Comparison of ENCODE assay signal across 9 cellular contexts in genomic region chr3:184175506-184175905, GRCh38. TPM values are rescaled to one million over a fixed set of nuclear protein-coding genes. Genes with fewer than 3 reads are reported as not detected.
A peak's percentile ranks its signal among the peaks of the same experiment; 100 is the strongest.
DNase-seq lines count a peak whose midpoint lies in the region; ATAC-seq and TF ChIP-seq lines count a peak whose summit lies in the region.
"Had no signal": no experiment of that assay in that cellular context is flagged by ENCODE, and none has a peak within 500 bp of the region (broad histone marks: within the 10 kb centered on the region; RNA-seq: fewer than 3 reads in every experiment).

No MANE protein-coding gene starts in this region.

- no peaks in the 10 kb centered on the region for H3K9me3 Mint-ChIP-seq in WTC11

- no peaks in the 10 kb centered on the region for H3K27me3 Mint-ChIP-seq in WTC11 (ENCODE audit: low read depth)

- no peak for ATAC-seq in WTC11

- peak overlapping the region; percentile 95 for H3K4me2 ChIP-seq in skeletal muscle satellite cell (ENCODE audit: low read length)

- peak overlapping the region; percentile 99 for H3K9ac ChIP-seq in skeletal muscle satellite cell (ENCODE audit: low read depth, low read length)

- intact Hi-C loops in left ventricle myocardium inferior (cut with micrococcal nuclease): no loop called here

- in situ Hi-C loops in HAP-1 (cut with MboI; ENCODE audit: low sequenced_read_pairs): no loop called here

- H3K36me3 ChIP-seq in HAP-1 (replicated peaks) (peaks cover 49% of the 10 kb centered on the region), left ventricle myocardium inferior (peaks cover 59% of the 10 kb centered on the region), skeletal muscle satellite cell (ENCODE audit: insufficient read depth, low read length) (peaks cover 62% of the 10 kb centered on the region)

- no peaks in the 10 kb centered on the region for H3K9me3 ChIP-seq in HAP-1
- H3K9me3 ChIP-seq in left ventricle myocardium inferior (replicated peaks): no peaks in the 10 kb centered on the region
- no peaks in the 10 kb centered on the region for H3K9me3 ChIP-seq in skeletal muscle satellite cell (replicated peaks; ENCODE audit: low read length)

- H3K4me1 ChIP-seq in HAP-1 (peaks cover 12% of the 10 kb centered on the region), left ventricle myocardium inferior (peaks cover 56% of the 10 kb centered on the region), skeletal muscle satellite cell (ENCODE audit: control insufficient read depth, insufficient read depth, low read length) (peaks cover 72% of the 10 kb centered on the region)

- H3K4me3 Mint-ChIP-seq in WTC11: peak overlapping the region; percentile 97

- H3K27me3 ChIP-seq in HAP-1 (ENCODE audit: low read depth): no peaks in the 10 kb centered on the region
- no peaks in the 10 kb centered on the region for H3K27me3 ChIP-seq in left ventricle myocardium inferior (ENCODE audit: low read depth)
- H3K27me3 ChIP-seq in skeletal muscle satellite cell (ENCODE audit: control insufficient read depth, insufficient read depth, low read length): no peaks in the 10 kb centered on the region

- peak overlapping the region; percentile 93 for H3K4me3 ChIP-seq in HAP-1
- peak overlapping the region; percentile 92 for H3K4me3 ChIP-seq in left ventricle myocardium inferior
- H3K4me3 ChIP-seq in skeletal muscle satellite cell (ENCODE audit: low read length): peak overlapping the region; percentile 99

- peaks cover 38% of the 10 kb centered on the region for H3K36me3 Mint-ChIP-seq in WTC11

- peaks cover 28% of the 10 kb centered on the region for H3K4me1 Mint-ChIP-seq in WTC11

- POLR2A ChIA-PET in WTC11 (lab: Charles Lee): interaction anchor here (0.6 to 1.4 kb wide), 2 partner anchors 11 to 66 kb away, joined by 3 to 7 read pairs; partner anchors contain the start of gene ABCF3

- DNase-seq in HAP-1 (ENCODE audit: low spot score in 2 of 2) (no peak), WTC11 (ENCODE audit: low spot score) (no peak), left ventricle myocardium inferior (no peak), NCI-H226 (no peak), NCI-H128 (lab: John Stamatoyannopoulos, UW; ENCODE audit: unreplicated experiment) (no peak), NCI-H524 treated with DMSO at 0.1 percent for 48 hours (lab: John Stamatoyannopoulos, UW) (no peak), HCEC 1CT (no peak)
- DNase-seq: NCI-H1436 treated with DMSO at 0.1 percent for 48 hours had no signal

- TF ChIP-seq CTCF in WTC11 (IDR thresholded peaks at IDR 0.05) (no peak), left ventricle myocardium inferior (IDR thresholded peaks at IDR 0.05; ENCODE audit: borderline replicate concordance) (no peak)

- CTCF ChIA-PET in WTC11 (lab: Charles Lee): interaction anchor here (1.6 kb wide), 1 partner anchor 280 kb away, joined by 8 read pairs; no protein-coding TSS in a partner anchor

- H3K27ac Mint-ChIP-seq in WTC11: peak overlapping the region; percentile 98

- H3K27ac ChIP-seq in left ventricle myocardium inferior (replicated peaks): peak overlapping the region; percentile 95

TF ChIP-seq in WTC11, 78 proteins besides CTCF, POLR2A, EP300 and RAD21:
- no peak for TF ChIP-seq ESRRA (CRISPR knock-in tag; IDR thresholded peaks at IDR 0.05; ENCODE audit: borderline replicate concordance)
- no peak for TF ChIP-seq ZNF219 (CRISPR knock-in tag; IDR thresholded peaks at IDR 0.05; ENCODE audit: borderline replicate concordance)
- no peak for TF ChIP-seq ZNF263 (CRISPR knock-in tag; IDR thresholded peaks at IDR 0.05; ENCODE audit: low read depth)
- TF ChIP-seq CREB1 (CRISPR knock-in tag; IDR thresholded peaks at IDR 0.05): no peak
- no peak for TF ChIP-seq ZNF423 (CRISPR knock-in tag; IDR thresholded peaks at IDR 0.05)
- no peak for TF ChIP-seq KAT7 (CRISPR knock-in tag; IDR thresholded peaks at IDR 0.05; ENCODE audit: borderline replicate concordance)
- TF ChIP-seq ETV6 (CRISPR knock-in tag; IDR thresholded peaks at IDR 0.05): no peak
- TF ChIP-seq IRF2 (CRISPR knock-in tag; IDR thresholded peaks at IDR 0.05; ENCODE audit: borderline replicate concordance, low read depth): no peak
- no peak for TF ChIP-seq FOXP1 (CRISPR knock-in tag; IDR thresholded peaks at IDR 0.05; ENCODE audit: borderline replicate concordance)
- no peak for TF ChIP-seq ZNF425 (CRISPR knock-in tag; conservative IDR thresholded peaks at IDR 0.05)
- no peak for TF ChIP-seq PRRX2 (CRISPR knock-in tag; IDR thresholded peaks at IDR 0.05)

RNA-seq across cellular contexts. Expression of gene AP2M1, which starts 0.9 kb away (rescaled TPM):
- total RNA-seq in WTC11 (2021) (370 to 399 TPM (median 383 TPM) in 3 replicates), left ventricle myocardium inferior (336 TPM)
- total RNA-seq in skeletal muscle satellite cell (2012; rRNA removed): 395 and 485 TPM in 2 replicates

RNA-seq across cellular contexts. Expression of gene ABCF3, which starts 10.5 kb away (rescaled TPM):
- total RNA-seq in WTC11 (2021): 49.7 to 63.6 TPM (median 50.0 TPM) in 3 replicates
- 70.2 TPM for total RNA-seq in left ventricle myocardium inferior
- 32.7 and 37.8 TPM in 2 replicates for total RNA-seq in skeletal muscle satellite cell (2012; rRNA removed)

RNA-seq across cellular contexts. Expression of gene DVL3, which starts 20.3 kb away (rescaled TPM):
- total RNA-seq in WTC11 (2021) (64.5 to 76.2 TPM (median 66.5 TPM) in 3 replicates), left ventricle myocardium inferior (63.5 TPM)
- 25.9 and 28.6 TPM in 2 replicates for total RNA-seq in skeletal muscle satellite cell (2012; rRNA removed)

RNA-seq across cellular contexts. Expression of gene EIF2B5, which starts 40.3 kb away (rescaled TPM):
- total RNA-seq in WTC11 (2021) (36.6 to 42.3 TPM (median 38.0 TPM) in 3 replicates), left ventricle myocardium inferior (32.1 TPM)
- 21.0 and 23.4 TPM in 2 replicates for total RNA-seq in skeletal muscle satellite cell (2012; rRNA removed)

RNA-seq across cellular contexts. Expression of gene VWA5B2, which starts 53.9 kb away (rescaled TPM):
- total RNA-seq in WTC11 (2021): 0.44 to 0.57 TPM (median 0.55 TPM) in 3 replicates
- total RNA-seq in left ventricle myocardium inferior: not detected
- not detected in 2 replicates for total RNA-seq in skeletal muscle satellite cell (2012; rRNA removed)
